Comparison of ENCODE assay signal across 8 cellular contexts in the genomic region with DNA sequence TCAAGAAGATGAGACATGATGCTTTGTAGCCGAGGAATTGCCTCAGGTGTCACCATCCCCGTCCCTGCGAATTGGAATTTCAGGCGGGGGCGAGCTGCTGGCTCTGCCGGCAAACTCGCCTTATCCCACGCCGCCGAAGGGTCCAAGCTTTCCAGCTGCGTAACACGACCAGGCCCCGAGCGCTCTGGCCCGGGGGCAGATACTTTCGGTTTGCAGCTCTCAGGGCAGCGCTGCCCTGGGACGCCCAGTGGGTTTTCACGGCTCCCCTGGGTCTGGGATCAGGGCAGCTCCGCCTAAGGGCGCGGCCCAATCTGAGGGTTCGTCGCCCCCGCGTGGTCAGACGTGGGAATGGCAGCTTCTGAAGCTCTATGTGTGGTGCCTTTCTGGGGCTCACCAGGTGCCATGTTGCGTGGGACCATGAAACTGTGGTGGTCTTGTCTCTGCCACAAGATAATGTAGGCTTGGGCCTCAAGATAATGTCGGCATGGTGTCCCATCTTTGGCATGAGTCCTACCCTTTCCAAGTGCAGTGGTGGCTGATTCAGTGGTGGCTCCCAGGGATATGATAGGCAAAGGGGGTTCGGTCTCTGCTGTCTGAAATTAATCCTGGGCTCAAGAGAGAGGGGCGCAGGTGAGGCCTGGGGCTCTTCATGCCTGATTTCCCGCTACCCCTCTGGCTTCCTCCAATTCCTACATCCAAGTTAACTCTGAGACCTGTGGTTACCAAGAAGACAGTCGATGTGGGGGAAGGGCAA. TPM values are rescaled to one million over a fixed set of nuclear protein-coding genes. Genes with fewer than 3 reads are reported as not detected.
DNase-seq lines count a peak whose midpoint lies in the region; ATAC-seq and TF ChIP-seq lines count a peak whose summit lies in the region.

No MANE protein-coding gene starts in this region.

- ATAC-seq in HG02759 (IDR thresholded peaks at IDR 0.05; ENCODE audit: unreplicated experiment), result peak; percentile 76
- ATAC-seq in GM21390 (IDR thresholded peaks at IDR 0.05; ENCODE audit: unreplicated experiment), result no peak

- TF ChIP-seq CTCF in GM06990 (IDR thresholded peaks at IDR 0.05; ENCODE audit: insufficient read depth, low read length, poor library complexity, severe bottlenecking), result peak; percentile 89
- peak; percentile 97 to 99 for TF ChIP-seq CTCF in brain (conservative IDR thresholded peaks at IDR 0.05)

- peaks cover 1% of the 10 kb centered on the region for H3K27me3 Mint-ChIP-seq in brain

- H3K27ac Mint-ChIP-seq in brain, result peak overlapping the region in 4 of 5 experiments; percentile 30 to 92 (median 54)

- H3K36me3 ChIP-seq in GM06990 (ENCODE audit: control insufficient read depth, insufficient read depth, low read length) (no peaks in the 10 kb centered on the region; the same call in 1 of the 2 replicates), iPS-15b (ENCODE audit: control insufficient read depth, insufficient read depth, low read length) (no peaks in the 10 kb centered on the region)

- H3K4me3 ChIP-seq in GM06990 (replicated peaks; ENCODE audit: low read depth, low read length), result peak overlapping the region; percentile 45
- peak overlapping the region; percentile 60 for H3K4me3 ChIP-seq in iPS-15b (ENCODE audit: low read depth, low read length)
- H3K4me3 ChIP-seq in skeletal muscle cell (ENCODE audit: low read depth, low read length), result peak overlapping the region; percentile 56

- no peaks in the 10 kb centered on the region for H3K9me3 ChIP-seq in iPS-15b (ENCODE audit: control insufficient read depth, insufficient read depth, low read length)

- H3K4me3 Mint-ChIP-seq in brain, result peak overlapping the region; percentile 84 to 89 (median 86)

- no peaks in the 10 kb centered on the region for H3K27me3 ChIP-seq in GM06990 (replicated peaks; ENCODE audit: control insufficient read depth, insufficient read depth, low read length)
- H3K27me3 ChIP-seq in iPS-15b (ENCODE audit: control insufficient read depth, insufficient read depth, low read length), result peaks cover 6% of the 10 kb centered on the region

- H3K36me3 Mint-ChIP-seq in brain, result no peaks in the 10 kb centered on the region

- DNase-seq in GM06990 (ENCODE audit: extremely low read depth, insufficient read length), result peak; percentile 77
- DNase-seq in NCI-H1694 (lab: John Stamatoyannopoulos, UW), result peak; percentile 65
- DNase-seq in UCSD-AML1 (lab: John Stamatoyannopoulos, UW; ENCODE audit: unreplicated experiment), result peak; percentile 86
- peak; percentile 29 for DNase-seq in skeletal muscle cell (ENCODE audit: low read depth)

- H3K9me3 Mint-ChIP-seq in brain, result no peaks in the 10 kb centered on the region

- peaks cover 12% of the 10 kb centered on the region for H3K4me1 Mint-ChIP-seq in brain

- H3K4me1 ChIP-seq in iPS-15b (ENCODE audit: control insufficient read depth, insufficient read depth, low read length), result no peaks in the 10 kb centered on the region

- H3K9ac ChIP-seq in iPS-15b (ENCODE audit: low read depth, low read length), result peak overlapping the region; percentile 70

RNA-seq across cellular contexts. Expression of a gene that starts 21.0 kb away (rescaled TPM):
- 224 TPM for polyA plus RNA-seq in brain (ENCODE audit: insufficient read depth, low read depth, low replicate concordance)

RNA-seq across cellular contexts. Expression of a gene that starts 28.8 kb away (rescaled TPM):
- polyA plus RNA-seq in brain (ENCODE audit: insufficient read depth, low read depth, low replicate concordance), result 646 TPM

RNA-seq across cellular contexts. Expression of a gene that starts 32.6 kb away (rescaled TPM):
- polyA plus RNA-seq in brain (ENCODE audit: insufficient read depth, low read depth, low replicate concordance), result 137 TPM

RNA-seq across cellular contexts. Expression of a gene that starts 58.8 kb away (rescaled TPM):
- 4.8 TPM for polyA plus RNA-seq in brain (ENCODE audit: insufficient read depth, low read depth, low replicate concordance)

Comparison
In these comparisons a context has a peak if more than half of its experiments do, and no peak if none do; other contexts are left out.
1. DNase-seq: peak in every context shown above with its lines; median percentile 86 in UCSD-AML1; 77 in GM06990; 65 in NCI-H1694; 29 in skeletal muscle cell.